In genomic region chr7:105444342-105444938, GRCh38 we compare ENCODE assay signal across 16 cellular contexts.
"Had no signal": no experiment of that assay in that cellular context is flagged by ENCODE, and none has a peak within 500 bp of the region (broad histone marks: within the 10 kb centered on the region; RNA-seq: fewer than 3 reads in every experiment).

No MANE protein-coding gene starts in this region.

- H3K27me3 Mint-ChIP-seq: activated naive CD8-positive, alpha-beta T cell; type B pancreatic cell had no signal

- H3K27ac Mint-ChIP-seq: activated naive CD8-positive, alpha-beta T cell; nephron; type B pancreatic cell had no signal

- H3K4me3 Mint-ChIP-seq: activated naive CD8-positive, alpha-beta T cell; nephron; type B pancreatic cell had no signal

- DNase-seq: activated CD4-positive, alpha-beta T cell treated with anti-CD3 and anti-CD28 coated beads for 48 hours; activated effector memory CD4-positive, alpha-beta T cell treated with anti-CD3 and anti-CD28 coated beads, Interleukin-2, amount 50 U/mL, for 16 hours; activated T-cell treated with anti-CD3 and anti-CD28 coated beads for 4 hours; anterior cingulate cortex; dorsolateral prefrontal cortex; glutamatergic neuron; left cardiac atrium; spleen; stimulated activated CD4-positive, alpha-beta T cell treated with anti-CD3 and anti-CD28 coated beads, Interleukin-1b, Interleukin-23, amount 100 ng/mL, for 48 hours; stimulated activated naive CD4-positive, alpha-beta T cell treated with Interleukin-2 at 50 U/mL for 16 hours; SW 1271 had no signal

- H3K9me3 Mint-ChIP-seq: nephron, type B pancreatic cell had no signal

- ATAC-seq: esophagus mucosa, left cardiac atrium, sciatic nerve had no signal

- H3K36me3 Mint-ChIP-seq: type B pancreatic cell had no signal

- H3K4me1 Mint-ChIP-seq: nephron had no signal
